In the genomic region with DNA sequence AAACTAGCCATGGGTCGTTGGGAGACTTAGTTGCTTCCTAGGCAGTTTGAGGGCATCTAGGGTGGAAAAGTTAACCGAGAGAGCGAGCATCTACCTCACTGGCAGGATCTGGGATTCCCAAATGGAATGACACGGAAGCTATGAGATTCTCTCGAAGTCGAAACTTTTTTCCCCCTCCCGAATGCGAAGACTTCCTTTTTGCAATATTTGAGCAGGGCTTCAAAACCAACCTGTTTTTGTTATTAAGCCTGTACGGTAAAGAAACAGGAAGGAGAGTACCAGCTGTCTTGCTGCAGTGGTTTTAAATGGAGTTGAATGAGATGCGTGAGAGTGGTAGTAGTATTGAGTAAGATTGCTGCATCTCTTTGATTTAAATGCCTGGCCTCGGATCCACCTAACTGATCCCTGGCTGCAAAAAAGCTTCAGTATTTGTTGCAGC, we compare ENCODE assay signal across 8 cellular contexts. TPM values are rescaled to one million over a fixed set of nuclear protein-coding genes. Genes with fewer than 3 reads are reported as not detected.
A peak's percentile ranks its signal among the peaks of the same experiment; 100 is the strongest.
DNase-seq lines count a peak whose midpoint lies in the region; ATAC-seq and TF ChIP-seq lines count a peak whose summit lies in the region.

No MANE protein-coding gene starts in this region.

- TF ChIP-seq CTCF in GM23338 (conservative IDR thresholded peaks at IDR 0.05; ENCODE audit: low read depth in 2 of 2): no peak
- TF ChIP-seq CTCF in OCI-LY7 (conservative IDR thresholded peaks at IDR 0.05; ENCODE audit: low read length): no peak
- TF ChIP-seq CTCF in cardiac fibroblast (IDR thresholded peaks at IDR 0.05; ENCODE audit: low read depth, low read length): no peak

- POLR2A ChIA-PET in OCI-LY7 (lab: Charles Lee): interaction anchor here (0.6 to 4.1 kb wide), 19 partner anchors 10 to 118 kb away, joined by 3 to 47 read pairs (median 8); no protein-coding TSS in a partner anchor

- H3K4me2 ChIP-seq in GM23338 (peak overlapping the region; percentile 80), OCI-LY7 (ENCODE audit: low read length) (peak overlapping the region; percentile 81)

- peaks cover 35% of the 10 kb centered on the region for H3K4me1 Mint-ChIP-seq in GM23338

- H3K27ac ChIP-seq in GM23338 (ENCODE audit: low read depth) (peak overlapping the region; percentile 83; the same call in 1 of the 2 replicates), OCI-LY7 (ENCODE audit: low read depth, low read length, poor library complexity, severe bottlenecking) (peak overlapping the region; percentile 80)

- H3K27me3 ChIP-seq in GM23338 (ENCODE audit: insufficient read depth): no peaks in the 10 kb centered on the region

- H3K79me2 ChIP-seq in GM23338 (replicated peaks; ENCODE audit: insufficient read depth) (peaks cover 57% of the 10 kb centered on the region), OCI-LY7 (ENCODE audit: insufficient read depth, low read depth, low read length) (peaks cover 75% of the 10 kb centered on the region)

- peak overlapping the region; percentile 79 for H3K27ac Mint-ChIP-seq in GM23338

- H3K9me3 Mint-ChIP-seq in GM23338: no peaks in the 10 kb centered on the region

- H3K27me3 Mint-ChIP-seq in GM23338 (ENCODE audit: insufficient read depth, low read depth, poor library complexity): peaks cover 8% of the 10 kb centered on the region

- ATAC-seq in GM23338: peak; percentile 6

- no peaks in the 10 kb centered on the region for H4K20me1 ChIP-seq in GM23338 (replicated peaks; ENCODE audit: insufficient read depth)
- peaks cover 21% of the 10 kb centered on the region for H4K20me1 ChIP-seq in OCI-LY7 (ENCODE audit: insufficient read depth, low read length)

- H3K9me3 ChIP-seq in OCI-LY7 (ENCODE audit: low read length): no peaks in the 10 kb centered on the region

- no TSS peak for BruUV-seq in OCI-LY7 (replicated peaks; lab: Mats Ljungman, UMichigan)

- H2AFZ ChIP-seq in GM23338 (no peak overlapping the region), OCI-LY7 (ENCODE audit: low read length) (no peak overlapping the region)

- CTCF ChIA-PET in OCI-LY7 (lab: Charles Lee; ENCODE audit: unreplicated experiment): no interaction called here

- H3K4me3 ChIP-seq in GM23338 (peak overlapping the region; percentile 87), OCI-LY7 (ENCODE audit: low read depth, low read length, poor library complexity, severe bottlenecking) (peak overlapping the region; percentile 82), cardiac fibroblast (replicated peaks in 1 of 2; ENCODE audit: low read depth in 2 of 2, low read length in 2 of 2) (peak overlapping the region; percentile 90 to 93)

- peak overlapping the region; percentile 92 for H3K4me3 Mint-ChIP-seq in GM23338

- no peaks in the 10 kb centered on the region for H3K36me3 ChIP-seq in GM23338 (ENCODE audit: insufficient read depth)
- peaks cover 22% of the 10 kb centered on the region for H3K36me3 ChIP-seq in OCI-LY7 (ENCODE audit: insufficient read depth, low read length)

- peaks cover 43% of the 10 kb centered on the region for H3K4me1 ChIP-seq in GM23338 (ENCODE audit: insufficient read depth)
- H3K4me1 ChIP-seq in OCI-LY7 (ENCODE audit: insufficient read depth, low read length, poor library complexity, severe bottlenecking): peaks cover 50% of the 10 kb centered on the region

- H3K9me2 ChIP-seq in GM23338 (ENCODE audit: insufficient read depth) (no peaks in the 10 kb centered on the region), OCI-LY7 (ENCODE audit: insufficient read depth, low read length) (no peaks in the 10 kb centered on the region)

- H3K36me3 Mint-ChIP-seq in GM23338 (ENCODE audit: low read depth): no peaks in the 10 kb centered on the region; the same call in 2 of the 3 replicates

- peak; percentile 37 for DNase-seq in AG20443 (ENCODE audit: low spot score)
- peak; percentile 44 for DNase-seq in GM23338 (ENCODE audit: low spot score)
- DNase-seq in OCI-LY7 (ENCODE audit: low spot score): peak; percentile 84
- DNase-seq in cardiac fibroblast (ENCODE audit: low read depth in 2 of 2): peak; percentile 45 to 63
- peak; percentile 46 for DNase-seq in left kidney (ENCODE audit: low read depth, low spot score)
- DNase-seq in superior temporal gyrus (ENCODE audit: extremely low spot score): peak; percentile 57
- DNase-seq in middle frontal gyrus (ENCODE audit: extremely low spot score, low spot score): no peak
- no peak for DNase-seq in NK-92 treated with Interleukin-12 subunit alpha and Interleukin-12 subunit beta, amount 100 ng/mL, for 24 hours (lab: John Stamatoyannopoulos, UW)

- intact Hi-C loops in OCI-LY7 (cut with micrococcal nuclease; ENCODE audit: unreplicated experiment): loop anchor here (1.0 to 5.0 kb wide), 6 partner anchors 51 to 231 kb away; no protein-coding TSS in a partner anchor

- H3F3A ChIP-seq in GM23338 (replicated peaks; ENCODE audit: low read depth): 0 out of 2 replicates have a peak, but pooled peaks cover 3% of the 10 kb centered on the region

TF ChIP-seq in GM23338, 12 proteins besides CTCF, POLR2A, EP300 and RAD21:
- no peak for TF ChIP-seq EZH2phosphoT487 (IDR thresholded peaks at IDR 0.05; ENCODE audit: unreplicated experiment)
- TF ChIP-seq, protein P1, sequence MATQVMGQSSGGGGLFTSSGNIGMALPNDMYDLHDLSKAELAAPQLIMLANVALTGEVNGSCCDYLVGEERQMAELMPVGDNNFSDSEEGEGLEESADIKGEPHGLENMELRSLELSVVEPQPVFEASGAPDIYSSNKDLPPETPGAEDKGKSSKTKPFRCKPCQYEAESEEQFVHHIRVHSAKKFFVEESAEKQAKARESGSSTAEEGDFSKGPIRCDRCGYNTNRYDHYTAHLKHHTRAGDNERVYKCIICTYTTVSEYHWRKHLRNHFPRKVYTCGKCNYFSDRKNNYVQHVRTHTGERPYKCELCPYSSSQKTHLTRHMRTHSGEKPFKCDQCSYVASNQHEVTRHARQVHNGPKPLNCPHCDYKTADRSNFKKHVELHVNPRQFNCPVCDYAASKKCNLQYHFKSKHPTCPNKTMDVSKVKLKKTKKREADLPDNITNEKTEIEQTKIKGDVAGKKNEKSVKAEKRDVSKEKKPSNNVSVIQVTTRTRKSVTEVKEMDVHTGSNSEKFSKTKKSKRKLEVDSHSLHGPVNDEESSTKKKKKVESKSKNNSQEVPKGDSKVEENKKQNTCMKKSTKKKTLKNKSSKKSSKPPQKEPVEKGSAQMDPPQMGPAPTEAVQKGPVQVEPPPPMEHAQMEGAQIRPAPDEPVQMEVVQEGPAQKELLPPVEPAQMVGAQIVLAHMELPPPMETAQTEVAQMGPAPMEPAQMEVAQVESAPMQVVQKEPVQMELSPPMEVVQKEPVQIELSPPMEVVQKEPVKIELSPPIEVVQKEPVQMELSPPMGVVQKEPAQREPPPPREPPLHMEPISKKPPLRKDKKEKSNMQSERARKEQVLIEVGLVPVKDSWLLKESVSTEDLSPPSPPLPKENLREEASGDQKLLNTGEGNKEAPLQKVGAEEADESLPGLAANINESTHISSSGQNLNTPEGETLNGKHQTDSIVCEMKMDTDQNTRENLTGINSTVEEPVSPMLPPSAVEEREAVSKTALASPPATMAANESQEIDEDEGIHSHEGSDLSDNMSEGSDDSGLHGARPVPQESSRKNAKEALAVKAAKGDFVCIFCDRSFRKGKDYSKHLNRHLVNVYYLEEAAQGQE (IDR thresholded peaks at IDR 0.05; ENCODE audit: unreplicated experiment): no peak
- TF ChIP-seq ZNF114 (CRISPR knock-in tag; IDR thresholded peaks at IDR 0.05): no peak
TF ChIP-seq in GM23338: peak in this region for 0.

RNA-seq across cellular contexts. Expression of a gene that starts 1.1 kb away (rescaled TPM):
- total RNA-seq in GM23338 (2014; rRNA removed; shearing (Covaris generic)): 20.6 and 25.8 TPM in 2 replicates
- polyA plus RNA-seq in GM23338 (2016; fragmentation: Nextera tagmentation; extraction: Ambion mirVana): 6.6 and 6.7 TPM in 2 replicates
- 45.4 and 50.5 TPM in 2 replicates for total RNA-seq in OCI-LY7 (2014; rRNA removed; shearing (Covaris generic))
- total RNA-seq in OCI-LY7 (2022): 75.6 and 86.5 TPM in 2 replicates

Comparison
In these comparisons a context has a peak if more than half of its experiments do, and no peak if none do; other contexts are left out.
1. DNase-seq: peak in AG20443 (single experiment), GM23338 (single experiment), OCI-LY7 (single experiment), cardiac fibroblast (2 of 2), left kidney (single experiment) and superior temporal gyrus (single experiment); none in middle frontal gyrus (single experiment) and NK-92 treated with Interleukin-12 subunit alpha and Interleukin-12 subunit beta, amount 100 ng/mL, for 24 hours (single experiment).
2. Peak in every context shown above with its lines, with median percentiles within 50 percentile points of each other: H3K4me3 ChIP-seq.